Comparison of ENCODE assay signal across 15 cellular contexts in the genomic region with DNA sequence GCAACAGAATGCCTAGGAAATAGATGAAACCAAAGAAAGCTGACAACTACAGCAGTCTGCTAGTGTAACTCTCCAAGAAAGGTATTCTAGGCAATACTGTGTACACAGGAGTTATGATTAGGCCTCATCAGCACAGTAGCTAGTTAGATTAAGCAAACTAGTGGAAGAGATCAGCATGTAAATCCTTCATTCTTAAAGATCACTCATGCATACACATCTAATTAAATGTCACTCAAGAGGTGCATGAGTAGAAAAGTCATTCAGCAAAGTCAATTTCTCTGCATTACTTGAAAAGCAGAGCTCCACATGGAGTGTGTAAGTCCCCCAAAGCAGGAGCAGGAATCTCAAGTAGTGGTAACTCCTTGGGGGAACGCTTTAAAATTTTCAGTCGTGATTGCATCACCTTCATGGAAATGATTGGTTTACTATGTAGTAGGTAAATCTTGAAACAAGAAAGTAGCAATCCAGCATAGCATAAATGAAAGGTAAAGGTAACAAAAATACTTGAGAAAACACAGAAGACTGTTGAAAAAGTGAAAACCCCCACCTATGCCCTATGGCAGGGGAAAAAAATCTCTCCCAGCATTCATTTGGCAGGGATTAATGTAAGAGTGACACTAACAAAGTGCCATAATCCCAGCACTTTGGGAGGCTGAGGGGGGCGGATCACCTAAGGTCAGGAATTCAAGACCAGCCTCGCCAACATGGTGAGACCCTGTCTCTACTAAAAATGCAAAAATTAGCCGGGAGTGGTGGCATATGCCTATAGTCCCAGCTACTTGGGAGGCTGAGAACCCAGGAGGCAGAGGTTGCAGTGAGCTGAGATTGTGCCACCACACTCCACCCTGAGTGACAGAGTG. TPM values are rescaled to one million over a fixed set of nuclear protein-coding genes. Genes with fewer than 3 reads are reported as not detected.
"Had no signal": no experiment of that assay in that cellular context is flagged by ENCODE, and none has a peak within 500 bp of the region (broad histone marks: within the 10 kb centered on the region; RNA-seq: fewer than 3 reads in every experiment).

No MANE protein-coding gene starts in this region.

- H3K27me3 Mint-ChIP-seq: activated B cell treated with CpG ODN at 0.5 μM for 24 hours; activated CD4-positive, alpha-beta T cell treated with anti-CD3 and anti-CD28 coated beads, Interleukin-2, amount 10 ng/mL, durations not matched to agents 24 days and 14 days; central memory CD8-positive, alpha-beta T cell; effector memory CD8-positive, alpha-beta T cell; stimulated activated memory B cell treated with anti-CD40 and anti-IgM and Interleukin-4, amounts not matched to agents 10 μg/mL and 1 μg/mL and 100 μg/mL, for 72 hours had no signal

- H3K4me1 Mint-ChIP-seq: activated B cell treated with CpG ODN at 0.5 μM for 24 hours; stimulated activated memory B cell treated with anti-CD40 and anti-IgM and Interleukin-4, amounts not matched to agents 10 μg/mL and 1 μg/mL and 100 μg/mL, for 72 hours had no signal

- H3K9me3 ChIP-seq: adrenal gland, body of pancreas, gastroesophageal sphincter, left ventricle myocardium inferior, tibial nerve had no signal

- H3K4me1 ChIP-seq: adrenal gland, body of pancreas, gastroesophageal sphincter had no signal

- H3K27ac Mint-ChIP-seq: activated B cell treated with CpG ODN at 0.5 μM for 24 hours; activated CD4-positive, alpha-beta T cell treated with anti-CD3 and anti-CD28 coated beads, Interleukin-2, amount 10 ng/mL, durations not matched to agents 24 days and 14 days; activated naive CD4-positive, alpha-beta T cell treated with anti-CD3 and anti-CD28 coated beads for 36 hours; stimulated activated memory B cell treated with anti-CD40 and anti-IgM and Interleukin-4, amounts not matched to agents 10 μg/mL and 1 μg/mL and 100 μg/mL, for 72 hours had no signal

- H3K9me3 Mint-ChIP-seq: activated B cell treated with CpG ODN at 0.5 μM for 24 hours; activated CD4-positive, alpha-beta T cell treated with anti-CD3 and anti-CD28 coated beads, Interleukin-2, amount 10 ng/mL, durations not matched to agents 24 days and 14 days; activated naive CD4-positive, alpha-beta T cell treated with anti-CD3 and anti-CD28 coated beads for 36 hours; central memory CD8-positive, alpha-beta T cell; effector memory CD8-positive, alpha-beta T cell; stimulated activated memory B cell treated with anti-CD40 and anti-IgM and Interleukin-4, amounts not matched to agents 10 μg/mL and 1 μg/mL and 100 μg/mL, for 72 hours had no signal

- H3K27ac ChIP-seq: adrenal gland, body of pancreas, gastroesophageal sphincter, left ventricle myocardium inferior, tibial nerve had no signal

- H3K4me3 Mint-ChIP-seq: activated B cell treated with CpG ODN at 0.5 μM for 24 hours; activated CD4-positive, alpha-beta T cell treated with anti-CD3 and anti-CD28 coated beads, Interleukin-2, amount 10 ng/mL, durations not matched to agents 24 days and 14 days; activated naive CD4-positive, alpha-beta T cell treated with anti-CD3 and anti-CD28 coated beads for 36 hours; central memory CD8-positive, alpha-beta T cell; effector memory CD8-positive, alpha-beta T cell; stimulated activated memory B cell treated with anti-CD40 and anti-IgM and Interleukin-4, amounts not matched to agents 10 μg/mL and 1 μg/mL and 100 μg/mL, for 72 hours had no signal

- DNase-seq: activated B cell treated with CpG ODN at 0.5 μM for 24 hours; activated CD4-positive, alpha-beta T cell treated with anti-CD3 and anti-CD28 coated beads, Interleukin-2, amount 10 ng/mL, durations not matched to agents 24 days and 14 days; activated naive CD4-positive, alpha-beta T cell treated with anti-CD3 and anti-CD28 coated beads for 36 hours; adrenal gland; body of pancreas; effector memory CD8-positive, alpha-beta T cell; left ventricle myocardium inferior; mesenchymal stem cell; right cardiac atrium; T-helper 1 cell had no signal

- H3K27me3 ChIP-seq: adrenal gland, body of pancreas, gastroesophageal sphincter, tibial nerve had no signal

- H3K4me3 ChIP-seq: adrenal gland, body of pancreas, gastroesophageal sphincter, left ventricle myocardium inferior, smooth muscle cell, tibial nerve had no signal

RNA-seq across cellular contexts. Expression of gene SNX22, which starts 40.7 kb away (rescaled TPM):
- total RNA-seq: smooth muscle cell had no signal
